17 cellular contexts compared by ENCODE assay signal in the genomic region with DNA sequence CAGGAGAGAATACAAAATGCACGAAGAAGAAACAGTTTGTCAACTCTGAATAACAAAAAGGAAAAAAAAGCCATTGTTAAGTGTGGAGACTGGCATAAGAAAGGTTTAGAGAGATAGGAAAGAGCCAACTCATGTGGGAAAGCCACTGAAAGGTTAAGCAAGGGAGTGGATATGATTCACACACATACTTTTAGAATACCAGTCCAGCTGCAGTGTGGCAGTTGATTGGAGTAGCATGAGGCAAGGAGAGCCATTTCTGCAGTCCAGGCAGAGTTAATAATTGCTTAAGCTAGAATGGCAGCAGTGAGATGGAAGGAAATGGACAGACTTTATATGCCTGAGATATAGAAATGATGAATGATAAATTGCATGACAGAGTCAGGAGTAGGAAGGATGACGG. TPM values are rescaled to one million over a fixed set of nuclear protein-coding genes. Genes with fewer than 3 reads are reported as not detected.
DNase-seq lines count a peak whose midpoint lies in the region; ATAC-seq and TF ChIP-seq lines count a peak whose summit lies in the region.
"Had no signal": no experiment of that assay in that cellular context is flagged by ENCODE, and none has a peak within 500 bp of the region (broad histone marks: within the 10 kb centered on the region; RNA-seq: fewer than 3 reads in every experiment).

No MANE protein-coding gene starts in this region.

- H3K27me3 ChIP-seq in IMR-90 (ENCODE audit: control insufficient read depth, insufficient read depth, low read length) = no peaks in the 10 kb centered on the region
- H3K27me3 ChIP-seq in left lung = no peaks in the 10 kb centered on the region
- H3K27me3 ChIP-seq: ovary, SJSA1 had no signal

- H2BK15ac ChIP-seq in IMR-90 (ENCODE audit: low read depth, low read length) = no peak overlapping the region

- peak overlapping the region; percentile 11; the same call in 1 of the 2 replicates for H3K4me2 ChIP-seq in IMR-90 (ENCODE audit: low read depth, low read length)

- no peak overlapping the region for H4K91ac ChIP-seq in IMR-90 (ENCODE audit: insufficient read depth, low read depth, low read length)

- H4K20me1 ChIP-seq in IMR-90 (ENCODE audit: insufficient read depth, low read length) = no peaks in the 10 kb centered on the region; the same call in 1 of the 2 replicates

- WGBS in IMR-90 (ENCODE audit: extremely low coverage in 2 of 2, insufficient read length in 1 of 2), 2 experiments = no CpG with 5 or more reads among the region's 2 CpGs

- no peak overlapping the region for H2BK120ac ChIP-seq in IMR-90 (ENCODE audit: low read depth, low read length)

- H3K14ac ChIP-seq in IMR-90 (replicated peaks; ENCODE audit: low read depth, low read length) = 0 out of 2 replicates have a peak overlapping the region, but pooled peaks have one; percentile 7

- dilution Hi-C loops in IMR-90 (cut with HindIII; ENCODE audit: low sequenced_read_pairs, unreplicated experiment) = no loop called here

- H3K36me3 ChIP-seq in IMR-90 (ENCODE audit: control insufficient read depth, insufficient read depth, low read length) (peaks cover 6% of the 10 kb centered on the region), left lung (peaks cover 0 to 69% of the 10 kb centered on the region in 2 donors)
- H3K36me3 ChIP-seq: ovary had no signal

- peak; percentile 86 for ATAC-seq in IMR-90 (ENCODE audit: low read depth)
- peak; percentile 70 for ATAC-seq in left lung
- ATAC-seq in activated CD4-positive, CD25-positive, alpha-beta regulatory T cell treated with anti-CD3 and anti-CD28 coated beads, Interleukin-2, amount 50 U/mL, for 24 hours = no peak
- ATAC-seq: activated T-helper 17 cell treated with anti-CD3 and anti-CD28 coated beads, Interleukin-2, amount 50 U/mL, for 72 hours had no signal

- peaks cover 2% of the 10 kb centered on the region; the same call in 1 of the 2 replicates for H3K4me1 ChIP-seq in IMR-90 (ENCODE audit: control insufficient read depth, insufficient read depth, low read length)
- H3K4me1 ChIP-seq in left lung = no peaks in the 10 kb centered on the region
- H3K4me1 ChIP-seq: SJSA1 had no signal

- H2AK9ac ChIP-seq in IMR-90 (replicated peaks; ENCODE audit: low read depth, low read length, poor library complexity) = no peak overlapping the region

- POLR2A ChIA-PET in IMR-90 (lab: Charles Lee; ENCODE audit: unreplicated experiment) = no interaction called here

- H2AFZ ChIP-seq in IMR-90 (replicated peaks; ENCODE audit: low read length, poor library complexity) = no peak overlapping the region

- TF ChIP-seq CTCF in IMR-90 (conservative IDR thresholded peaks at IDR 0.05; ENCODE audit: low read depth, low read length) = no peak
- TF ChIP-seq CTCF in cardiac fibroblast (IDR thresholded peaks at IDR 0.05; ENCODE audit: low read depth, low read length) = no peak
- no peak for TF ChIP-seq CTCF in left lung (IDR thresholded peaks at IDR 0.05)

- TF ChIP-seq RAD21 in IMR-90 (IDR thresholded peaks at IDR 0.05; ENCODE audit: low read length) = no peak

- H3K9me1 ChIP-seq in IMR-90 (ENCODE audit: insufficient read depth, low read length) = no peaks in the 10 kb centered on the region

- intact Hi-C loops in IMR-90 (cut with micrococcal nuclease) = no loop called here
- intact Hi-C loops in left lung (cut with DNase I) = no loop called here

- H2BK5ac ChIP-seq in IMR-90 (ENCODE audit: low read depth, low read length, poor library complexity, severe bottlenecking) = peak overlapping the region; percentile 75

- BruUV-seq in IMR-90 (replicated peaks; lab: Mats Ljungman, UMichigan) = no TSS peak

- TF ChIP-seq POLR2A in IMR-90 (IDR thresholded peaks at IDR 0.05; ENCODE audit: low read depth, low read length) = no peak

- no peak overlapping the region for H3K4me3 ChIP-seq in IMR-90 (ENCODE audit: insufficient read depth, low read depth, low read length)
- no peak overlapping the region for H3K4me3 ChIP-seq in cardiac fibroblast (replicated peaks in 1 of 2; ENCODE audit: low read depth in 2 of 2, low read length in 2 of 2)
- no peak overlapping the region for H3K4me3 ChIP-seq in left lung
- H3K4me3 ChIP-seq: lung, ovary, SJSA1 had no signal

- H3K56ac ChIP-seq in IMR-90 (ENCODE audit: extremely low read depth, insufficient read depth, low read length) = no peak overlapping the region

- H4K5ac ChIP-seq in IMR-90 (ENCODE audit: low read depth, low read length) = no peak overlapping the region

- H3K9ac ChIP-seq in IMR-90 (ENCODE audit: low read depth, low read length) = no peak overlapping the region

- H3K9me3 ChIP-seq in IMR-90 (ENCODE audit: control insufficient read depth, insufficient read depth, low read length) (no peaks in the 10 kb centered on the region), left lung (no peaks in the 10 kb centered on the region)
- H3K9me3 ChIP-seq: ovary, SJSA1 had no signal

- in situ Hi-C loops in IMR-90 (cut with MboI; ENCODE audit: low sequenced_read_pairs) = no loop called here

- no peak overlapping the region for H3K4ac ChIP-seq in IMR-90 (ENCODE audit: low read depth, low read length)

- CTCF ChIA-PET in IMR-90 (lab: Yijun Ruan, JAX) = no interaction called here

- no peak overlapping the region for H3K23ac ChIP-seq in IMR-90 (ENCODE audit: low read depth, low read length)

- no peak overlapping the region for H2AK5ac ChIP-seq in IMR-90 (ENCODE audit: low read depth, low read length)

- no peak overlapping the region for H4K8ac ChIP-seq in IMR-90 (ENCODE audit: low read depth in 2 of 2, low read length in 2 of 2)

- no peak overlapping the region for H2BK20ac ChIP-seq in IMR-90 (ENCODE audit: low read depth, low read length)

- H3K79me1 ChIP-seq in IMR-90 (ENCODE audit: low read depth in 1 of 2, low read length in 2 of 2) = no peaks in the 10 kb centered on the region; a peak in 1 of 4 replicates

- peak; percentile 72 for DNase-seq in AG20443 (ENCODE audit: low spot score)
- peak; percentile 87 for DNase-seq in IMR-90
- DNase-seq in cardiac fibroblast (ENCODE audit: low read depth in 2 of 2) = peak; percentile 84 to 91
- DNase-seq in left lung = no peak
- no peak for DNase-seq in substantia nigra (lab: John Stamatoyannopoulos, UW)
- no peak for DNase-seq in Kasumi-1 (lab: John Stamatoyannopoulos, UW)
- DNase-seq in DMS79 treated with DMSO at 0.1 percent for 48 hours (lab: John Stamatoyannopoulos, UW) = no peak
- DNase-seq: NCI-H526 treated with DMSO at 0.1 percent for 48 hours; ovary; stimulated activated CD4-positive, alpha-beta T cell treated with anti-CD3 and anti-CD28 coated beads, Interleukin-1b, Interleukin-23, amount 100 ng/mL, for 48 hours; stimulated activated naive CD4-positive, alpha-beta T cell had no signal

- H3K27ac ChIP-seq in IMR-90 (ENCODE audit: insufficient read depth, low read length) = no peak overlapping the region
- H3K27ac ChIP-seq in left lung = no peak overlapping the region
- no peak overlapping the region for H3K27ac ChIP-seq in substantia nigra (ENCODE audit: low read depth, low read length, poor library complexity, severe bottlenecking)
- H3K27ac ChIP-seq: HL-60, ovary, SJSA1 had no signal

- no peak overlapping the region for H3K18ac ChIP-seq in IMR-90 (ENCODE audit: low read depth, low read length)

TF ChIP-seq in IMR-90, 13 proteins besides CTCF, POLR2A, EP300 and RAD21:
- TF ChIP-seq CEBPB (IDR thresholded peaks at IDR 0.05; ENCODE audit: low read depth, low read length) = peak; percentile 88
- peak; percentile 70 for TF ChIP-seq NFE2L2 (IDR thresholded peaks at IDR 0.05; ENCODE audit: low read depth, low read length)
- no peak for TF ChIP-seq MAZ (IDR thresholded peaks at IDR 0.05; ENCODE audit: borderline replicate concordance, low read depth, low read length)
- 0 out of 2 replicates have a peak, but pooled peaks have one; percentile 10 for TF ChIP-seq MAFK (IDR thresholded peaks at IDR 0.05; ENCODE audit: low read depth, low read length)
- 0 out of 2 replicates have a peak, but pooled peaks have one; percentile 34 for TF ChIP-seq FOS (IDR thresholded peaks at IDR 0.05; ENCODE audit: low read depth, low read length)
- TF ChIP-seq BHLHE40 (IDR thresholded peaks at IDR 0.05; ENCODE audit: low read depth, low read length) = no peak
- no peak for TF ChIP-seq ELK1 (IDR thresholded peaks at IDR 0.05; ENCODE audit: borderline replicate concordance, low read depth, low read length)
- no peak for TF ChIP-seq RFX5 (IDR thresholded peaks at IDR 0.05; ENCODE audit: low read depth, low read length)

RNA-seq across cellular contexts. Expression of gene ADAD1, which starts 36.9 kb away (rescaled TPM):
- total RNA-seq in IMR-90 (2012; rRNA removed) (not detected in 2 replicates), left lung (not detected)
- not detected in 2 replicates for polyA plus RNA-seq in IMR-90 (2012; rRNA removed)
- polyA plus RNA-seq in IMR-90 (2012; cell fraction: cytosol; rRNA removed) = not detected in 2 replicates
- not detected in 2 replicates for polyA plus RNA-seq in IMR-90 (2012; cell fraction: nucleus; rRNA removed; ENCODE audit: low replicate concordance)
- total RNA-seq: activated T-helper 17 cell treated with anti-CD3 and anti-CD28 coated beads, Interleukin-2, amount 50 U/mL, for 72 hours; cerebellum; lung; ovary; SJSA1 had no signal
- polyA plus RNA-seq: lung had no signal

Comparison
In these comparisons a context has a peak if more than half of its experiments do, and no peak if none do; other contexts are left out.
1. DNase-seq: peak in AG20443 (single experiment), IMR-90 (single experiment) and cardiac fibroblast (2 of 2); none in left lung (0 of 2), substantia nigra (0 of 49), Kasumi-1 (0 of 2) and DMS79 treated with DMSO at 0.1 percent for 48 hours (single experiment).
2. ATAC-seq: peak in IMR-90 (single experiment) and left lung (single experiment); none in activated CD4-positive, CD25-positive, alpha-beta regulatory T cell treated with anti-CD3 and anti-CD28 coated beads, Interleukin-2, amount 50 U/mL, for 24 hours (0 of 2).